In genomic region chrX:96564595-96564994, GRCh38 we compare ENCODE assay signal across 1 cellular context.
TF ChIP-seq lines count a peak whose summit lies in the region.

No MANE protein-coding gene starts in this region.

TF ChIP-seq in GM23338, 12 proteins besides CTCF, POLR2A, EP300 and RAD21 (continued from another document):
- TF ChIP-seq, protein P1, sequence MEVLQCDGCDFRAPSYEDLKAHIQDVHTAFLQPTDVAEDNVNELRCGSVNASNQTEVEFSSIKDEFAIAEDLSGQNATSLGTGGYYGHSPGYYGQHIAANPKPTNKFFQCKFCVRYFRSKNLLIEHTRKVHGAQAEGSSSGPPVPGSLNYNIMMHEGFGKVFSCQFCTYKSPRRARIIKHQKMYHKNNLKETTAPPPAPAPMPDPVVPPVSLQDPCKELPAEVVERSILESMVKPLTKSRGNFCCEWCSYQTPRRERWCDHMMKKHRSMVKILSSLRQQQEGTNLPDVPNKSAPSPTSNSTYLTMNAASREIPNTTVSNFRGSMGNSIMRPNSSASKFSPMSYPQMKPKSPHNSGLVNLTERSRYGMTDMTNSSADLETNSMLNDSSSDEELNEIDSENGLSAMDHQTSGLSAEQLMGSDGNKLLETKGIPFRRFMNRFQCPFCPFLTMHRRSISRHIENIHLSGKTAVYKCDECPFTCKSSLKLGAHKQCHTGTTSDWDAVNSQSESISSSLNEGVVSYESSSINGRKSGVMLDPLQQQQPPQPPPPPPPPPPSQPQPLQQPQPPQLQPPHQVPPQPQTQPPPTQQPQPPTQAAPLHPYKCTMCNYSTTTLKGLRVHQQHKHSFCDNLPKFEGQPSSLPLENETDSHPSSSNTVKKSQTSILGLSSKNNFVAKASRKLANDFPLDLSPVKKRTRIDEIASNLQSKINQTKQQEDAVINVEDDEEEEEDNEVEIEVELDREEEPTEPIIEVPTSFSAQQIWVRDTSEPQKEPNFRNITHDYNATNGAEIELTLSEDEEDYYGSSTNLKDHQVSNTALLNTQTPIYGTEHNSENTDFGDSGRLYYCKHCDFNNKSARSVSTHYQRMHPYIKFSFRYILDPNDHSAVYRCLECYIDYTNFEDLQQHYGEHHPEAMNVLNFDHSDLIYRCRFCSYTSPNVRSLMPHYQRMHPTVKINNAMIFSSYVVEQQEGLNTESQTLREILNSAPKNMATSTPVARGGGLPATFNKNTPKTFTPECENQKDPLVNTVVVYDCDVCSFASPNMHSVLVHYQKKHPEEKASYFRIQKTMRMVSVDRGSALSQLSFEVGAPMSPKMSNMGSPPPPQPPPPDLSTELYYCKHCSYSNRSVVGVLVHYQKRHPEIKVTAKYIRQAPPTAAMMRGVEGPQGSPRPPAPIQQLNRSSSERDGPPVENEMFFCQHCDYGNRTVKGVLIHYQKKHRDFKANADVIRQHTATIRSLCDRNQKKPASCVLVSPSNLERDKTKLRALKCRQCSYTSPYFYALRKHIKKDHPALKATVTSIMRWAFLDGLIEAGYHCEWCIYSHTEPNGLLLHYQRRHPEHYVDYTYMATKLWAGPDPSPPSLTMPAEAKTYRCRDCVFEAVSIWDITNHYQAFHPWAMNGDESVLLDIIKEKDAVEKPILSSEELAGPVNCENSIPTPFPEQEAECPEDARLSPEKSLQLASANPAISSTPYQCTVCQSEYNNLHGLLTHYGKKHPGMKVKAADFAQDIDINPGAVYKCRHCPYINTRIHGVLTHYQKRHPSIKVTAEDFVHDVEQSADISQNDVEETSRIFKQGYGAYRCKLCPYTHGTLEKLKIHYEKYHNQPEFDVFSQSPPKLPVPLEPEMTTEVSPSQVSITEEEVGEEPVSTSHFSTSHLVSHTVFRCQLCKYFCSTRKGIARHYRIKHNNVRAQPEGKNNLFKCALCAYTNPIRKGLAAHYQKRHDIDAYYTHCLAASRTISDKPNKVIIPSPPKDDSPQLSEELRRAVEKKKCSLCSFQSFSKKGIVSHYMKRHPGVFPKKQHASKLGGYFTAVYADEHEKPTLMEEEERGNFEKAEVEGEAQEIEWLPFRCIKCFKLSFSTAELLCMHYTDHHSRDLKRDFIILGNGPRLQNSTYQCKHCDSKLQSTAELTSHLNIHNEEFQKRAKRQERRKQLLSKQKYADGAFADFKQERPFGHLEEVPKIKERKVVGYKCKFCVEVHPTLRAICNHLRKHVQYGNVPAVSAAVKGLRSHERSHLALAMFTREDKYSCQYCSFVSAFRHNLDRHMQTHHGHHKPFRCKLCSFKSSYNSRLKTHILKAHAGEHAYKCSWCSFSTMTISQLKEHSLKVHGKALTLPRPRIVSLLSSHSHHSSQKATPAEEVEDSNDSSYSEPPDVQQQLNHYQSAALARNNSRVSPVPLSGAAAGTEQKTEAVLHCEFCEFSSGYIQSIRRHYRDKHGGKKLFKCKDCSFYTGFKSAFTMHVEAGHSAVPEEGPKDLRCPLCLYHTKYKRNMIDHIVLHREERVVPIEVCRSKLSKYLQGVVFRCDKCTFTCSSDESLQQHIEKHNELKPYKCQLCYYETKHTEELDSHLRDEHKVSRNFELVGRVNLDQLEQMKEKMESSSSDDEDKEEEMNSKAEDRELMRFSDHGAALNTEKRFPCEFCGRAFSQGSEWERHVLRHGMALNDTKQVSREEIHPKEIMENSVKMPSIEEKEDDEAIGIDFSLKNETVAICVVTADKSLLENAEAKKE (CRISPR knock-in tag; IDR thresholded peaks at IDR 0.05): no peak
- TF ChIP-seq ETS1 (IDR thresholded peaks at IDR 0.05) (no peak), POLR2AphosphoS5 (IDR thresholded peaks at IDR 0.05; ENCODE audit: low read depth) (no peak)
